Comparison of ENCODE assay signal across 9 cellular contexts in genomic region chr6:49986551-49986950, GRCh38. TPM values are rescaled to one million over a fixed set of nuclear protein-coding genes. Genes with fewer than 3 reads are reported as not detected.
"Had no signal": no experiment of that assay in that cellular context is flagged by ENCODE, and none has a peak within 500 bp of the region (broad histone marks: within the 10 kb centered on the region; RNA-seq: fewer than 3 reads in every experiment).

No MANE protein-coding gene starts in this region.

- H3K9ac ChIP-seq: KMS-11 had no signal

- H3K4me2 ChIP-seq: KMS-11 had no signal

- FAIRE-seq: HTR-8/SVneo had no signal

- H3K27ac ChIP-seq: HL-60, KMS-11 had no signal

- DNase-seq: IMR-90, KBM-7, KG1 had no signal

RNA-seq across cellular contexts. Expression of gene DEFB113, which starts 17.1 kb away (rescaled TPM):
- total RNA-seq: HT-29, HT1080, IMR-90 had no signal
- polyA plus RNA-seq: IgD-negative memory B cell, IMR-90 had no signal

RNA-seq across cellular contexts. Expression of gene DEFB114, which starts 22.6 kb away (rescaled TPM):
- total RNA-seq: HT-29, HT1080, IMR-90 had no signal
- polyA plus RNA-seq: IgD-negative memory B cell, IMR-90 had no signal

RNA-seq across cellular contexts. Expression of gene DEFB110, which starts 35.2 kb away (rescaled TPM):
- total RNA-seq: HT-29, HT1080, IMR-90 had no signal
- polyA plus RNA-seq: IgD-negative memory B cell, IMR-90 had no signal
